9 cellular contexts compared by ENCODE assay signal in the genomic region with DNA sequence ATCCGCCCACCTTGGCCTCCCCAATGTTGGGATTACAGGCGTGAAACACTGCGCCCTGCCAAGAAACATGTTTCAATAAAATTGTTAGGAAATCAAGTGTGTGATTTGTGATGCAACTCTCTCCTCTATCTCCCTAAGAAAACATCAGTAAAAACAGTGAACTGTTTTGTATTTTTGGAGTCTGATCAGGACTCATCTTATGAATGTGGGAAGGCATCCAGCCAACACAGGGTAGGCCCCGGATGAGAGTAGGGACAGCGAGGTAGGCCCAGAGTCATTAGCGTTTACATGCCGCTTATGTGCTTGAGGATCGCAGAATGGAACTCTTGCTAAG. TPM values are rescaled to one million over a fixed set of nuclear protein-coding genes. Genes with fewer than 3 reads are reported as not detected.
DNase-seq lines count a peak whose midpoint lies in the region; ATAC-seq, FAIRE-seq and TF ChIP-seq lines count a peak whose summit lies in the region.
"Had no signal": no experiment of that assay in that cellular context is flagged by ENCODE, and none has a peak within 500 bp of the region (broad histone marks: within the 10 kb centered on the region; RNA-seq: fewer than 3 reads in every experiment).

No MANE protein-coding gene starts in this region.

- H3K36me3 ChIP-seq in GM12878 (ENCODE audit: control insufficient read depth in 2 of 2, insufficient read depth in 2 of 2, low read length in 1 of 2) (peaks cover 0 to 3% of the 10 kb centered on the region in 2 experiments; a peak in 2 of 4 replicates), lower lobe of right lung (peaks cover 15% of the 10 kb centered on the region)

- peak overlapping the region; percentile 96 for H3K9ac ChIP-seq in GM12878 (ENCODE audit: control insufficient read depth, insufficient read depth, low read length)

- CTCF ChIA-PET in GM12878 (lab: Yijun Ruan, JAX), result interaction anchor here (2.3 to 19.0 kb wide), 4 partner anchors 8 to 54 kb away, joined by 9 to 451 read pairs (median 48); partner anchors contain the start of gene WDR82

- H2AFZ ChIP-seq in GM12878 (ENCODE audit: control insufficient read depth, low read depth, low read length), result no peak overlapping the region

- no peaks in the 10 kb centered on the region for H3K9me3 Mint-ChIP-seq in activated T-cell treated with anti-CD3 and anti-CD28 coated beads, Interleukin-2, amount 50 U/mL, for 72 hours
- no peaks in the 10 kb centered on the region for H3K9me3 Mint-ChIP-seq in type B pancreatic cell

- H3K9me3 ChIP-seq in GM12878 (replicated peaks; ENCODE audit: control insufficient read depth, insufficient read depth, low read length), result no peaks in the 10 kb centered on the region
- no peaks in the 10 kb centered on the region for H3K9me3 ChIP-seq in lower lobe of right lung

- H3K27me3 Mint-ChIP-seq in activated T-cell treated with anti-CD3 and anti-CD28 coated beads, Interleukin-2, amount 50 U/mL, for 72 hours (ENCODE audit: low read depth), result no peaks in the 10 kb centered on the region
- no peaks in the 10 kb centered on the region for H3K27me3 Mint-ChIP-seq in type B pancreatic cell

- H4K20me1 ChIP-seq in GM12878 (ENCODE audit: control insufficient read depth, insufficient read depth), result no peaks in the 10 kb centered on the region

- whole genome bisulfite sequencing in GM12878 (ENCODE audit: insufficient coverage, insufficient replicate concordance, low lambda C conversion rate, missing lambda C conversion rate), result 88% methylated on average over 8 of the region's 8 CpGs

- H3K4me1 ChIP-seq in GM12878 (ENCODE audit: control insufficient read depth, insufficient read depth, low read length), result peaks cover 11% of the 10 kb centered on the region
- peaks cover 20% of the 10 kb centered on the region for H3K4me1 ChIP-seq in lower lobe of right lung

- SMC1A ChIA-PET in GM12878 (lab: Charles Lee; ENCODE audit: uncharacterized antibody, unreplicated experiment), result interaction anchor here (1.1 to 1.5 kb wide), 2 partner anchors 9 to 52 kb away, joined by 3 to 5 read pairs; no protein-coding TSS in a partner anchor

- H3K79me2 ChIP-seq in GM12878 (ENCODE audit: control insufficient read depth, insufficient read depth, low read length), result peaks cover 18% of the 10 kb centered on the region

- peak; percentile 33; the same call in 1 of the 2 replicates for TF ChIP-seq POLR2A in GM12878 (IDR thresholded peaks at IDR 0.05; ENCODE audit: low read depth, low read length)

- peak overlapping the region; percentile 92 to 94 for H3K4me3 Mint-ChIP-seq in activated T-cell treated with anti-CD3 and anti-CD28 coated beads, Interleukin-2, amount 50 U/mL, for 72 hours
- peak overlapping the region; percentile 100 for H3K4me3 Mint-ChIP-seq in type B pancreatic cell

- RAD21 ChIA-PET in GM12878 (lab: Charles Lee; ENCODE audit: unreplicated experiment), result interaction anchor here (0.6 to 7.5 kb wide), 6 partner anchors 10 to 64 kb away, joined by 3 to 131 read pairs (median 4); no protein-coding TSS in a partner anchor

- no peak for FAIRE-seq in GM12878 (lab: Jason Lieb, UNC)
- no peak for FAIRE-seq in HTR-8/SVneo (lab: Jason Lieb, UNC)
- FAIRE-seq: G401.6 had no signal

- H3K27me3 ChIP-seq in GM12878 (replicated peaks in 1 of 2; ENCODE audit: control insufficient read depth in 2 of 2, insufficient read depth in 2 of 2, low read length in 1 of 2), result no peaks in the 10 kb centered on the region
- no peaks in the 10 kb centered on the region for H3K27me3 ChIP-seq in lower lobe of right lung (ENCODE audit: low read depth)

- in situ Hi-C loops in GM12878 (cut with MboI), result no loop called here

- intact Hi-C loops in GM12878 (cut with micrococcal nuclease; ENCODE audit: unreplicated experiment) (no loop called here), lower lobe of right lung (cut with DNase I) (no loop called here)

- TF ChIP-seq CTCF in GM12878 (IDR thresholded peaks at IDR 0.05 in 2 of 3, conservative IDR thresholded peaks at IDR 0.05 in 1 of 3; ENCODE audit: control insufficient read depth in 2 of 3, extremely low read depth in 1 of 3, insufficient read depth in 1 of 3, low read depth in 3 of 3, low read length in 3 of 3) (no peak), lower lobe of right lung (IDR thresholded peaks at IDR 0.05) (no peak), type B pancreatic cell (conservative IDR thresholded peaks at IDR 0.05) (no peak)

- TF ChIP-seq RAD21 in GM12878 (IDR thresholded peaks at IDR 0.05; ENCODE audit: insufficient read depth, low read depth, low read length), result no peak

- ATAC-seq in activated T-cell treated with anti-CD3 and anti-CD28 coated beads, Interleukin-2, amount 50 U/mL, for 72 hours (replicated peaks in 1 of 2), result no peak
- no peak for ATAC-seq in GM12878
- ATAC-seq in lower lobe of right lung, result peak in 1 of 2 donors; percentile 1

- DNase-seq in activated T-cell treated with anti-CD3 and anti-CD28 coated beads, Interleukin-2, amount 50 U/mL, for 72 hours, result no peak
- no peak for DNase-seq in activated T-cell treated with anti-CD3 and anti-CD28 coated beads, Interleukin-2, amount 50 U/mL, for 48 hours
- DNase-seq in GM12878 (ENCODE audit: low read depth, low spot score) (no peak), lower lobe of right lung (no peak), type B pancreatic cell (ENCODE audit: extremely low spot score, unreplicated experiment) (no peak), NCI-H146 treated with DMSO at 0.1 percent for 48 hours (lab: John Stamatoyannopoulos, UW; ENCODE audit: unreplicated experiment) (no peak), DMS 273 (lab: John Stamatoyannopoulos, UW; ENCODE audit: unreplicated experiment) (no peak), HTR-8/SVneo (ENCODE audit: insufficient read length, low spot score) (no peak)

- peaks cover 52% of the 10 kb centered on the region for H3K4me1 Mint-ChIP-seq in activated T-cell treated with anti-CD3 and anti-CD28 coated beads, Interleukin-2, amount 50 U/mL, for 72 hours (ENCODE audit: low read depth)
- peaks cover 23% of the 10 kb centered on the region for H3K4me1 Mint-ChIP-seq in type B pancreatic cell (ENCODE audit: unreplicated experiment)

- H3K4me3 ChIP-seq in GM12878 (peak overlapping the region; percentile 65), lower lobe of right lung (peak overlapping the region; percentile 70)

- H3K27ac Mint-ChIP-seq in activated T-cell treated with anti-CD3 and anti-CD28 coated beads, Interleukin-2, amount 50 U/mL, for 72 hours, result peak overlapping the region; percentile 100
- H3K27ac Mint-ChIP-seq in type B pancreatic cell, result peak overlapping the region; percentile 100

- H3K27ac ChIP-seq in GM12878 (ENCODE audit: control insufficient read depth, insufficient read depth) (peak overlapping the region; percentile 99), lower lobe of right lung (peak overlapping the region; percentile 100)

- POLR2A ChIA-PET in GM12878 (lab: Charles Lee), result interaction anchor here (0.6 to 3.7 kb wide), 6 partner anchors 9 to 61 kb away, joined by 3 to 48 read pairs (median 7); partner anchors contain the start of genes TLR9 and WDR82

- H3K4me2 ChIP-seq in GM12878 (ENCODE audit: control insufficient read depth, insufficient read depth), result peak overlapping the region; percentile 87

- no peak for TF ChIP-seq EP300 in GM12878 (IDR thresholded peaks at IDR 0.05; ENCODE audit: borderline replicate concordance in 1 of 2, control insufficient read depth in 1 of 2, low read depth in 2 of 2, low read length in 2 of 2)

- no TSS peak for BruUV-seq in GM12878 (replicated peaks; lab: Mats Ljungman, UMichigan)

- peaks cover 6 to 7% of the 10 kb centered on the region in 2 donors for H3K36me3 Mint-ChIP-seq in activated T-cell treated with anti-CD3 and anti-CD28 coated beads, Interleukin-2, amount 50 U/mL, for 72 hours (ENCODE audit: insufficient read depth in 2 of 2)
- H3K36me3 Mint-ChIP-seq in type B pancreatic cell, result no peaks in the 10 kb centered on the region

RNA-seq across cellular contexts. Expression of gene GLYCTK, which starts 0.9 kb away (rescaled TPM):
- 10 to 100 TPM; 21.5 to 25.4 TPM for total RNA-seq in activated T-cell treated with anti-CD3 and anti-CD28 coated beads, Interleukin-2, amount 50 U/mL, for 72 hours
- total RNA-seq in GM12878 (2013; cell fraction: nucleolus; rRNA removed), result 49.8 and 58.7 TPM in 2 replicates
- total RNA-seq in GM12878 (2014; rRNA removed) (13.7 and 14.9 TPM in 2 replicates), GM12878 (2014; rRNA removed; fragmentation: Illumina TruSeq; extraction: Trizol) (8.5 and 8.8 TPM in 2 replicates), GM12878 (2021) (19.0 and 19.9 TPM in 2 replicates), lower lobe of right lung (9.5 TPM), type B pancreatic cell (ENCODE audit: low replicate concordance) (29.7 and 50.5 TPM in 2 replicates)
- polyA plus RNA-seq in GM12878 (2011; ENCODE audit: low read depth), result 7.2 TPM
- polyA plus RNA-seq in GM12878 (2011; rRNA removed) (6.5 and 13.5 TPM in 2 replicates), GM12878 (2014; fragmentation: Illumina TruSeq; extraction: Trizol) (2.3 and 7.4 TPM in 2 replicates), GM12878 (2014; fragmentation: Nextera tagmentation; extraction: Ambion mirVana) (1 to 10 TPM in 1 of 2 experiments, under 1 TPM in 1; 0.66 to 2.7 TPM), GM12878 (2014; rRNA removed) (22.6 and 26.5 TPM in 2 replicates), GM12878 (2016; fragmentation: Nextera tagmentation; extraction: Ambion mirVana) (10 to 100 TPM; 10.6 to 15.7 TPM)
- 21.6 and 36.9 TPM in 2 replicates for polyA plus RNA-seq in GM12878 (2011; cell fraction: cytosol; rRNA removed)
- 76.2 and 80.1 TPM in 2 replicates for polyA plus RNA-seq in GM12878 (2011; cell fraction: nucleus; rRNA removed)
- polyA plus RNA-seq in GM12878 (2012), result 10.3 and 13.3 TPM in 2 replicates
- polyA minus RNA-seq in GM12878 (2011; rRNA and poly(A)+ RNA removed), result 11.3 and 23.6 TPM in 2 replicates
- polyA minus RNA-seq in GM12878 (2011; cell fraction: cytosol; rRNA and poly(A)+ RNA removed), result 5.3 and 7.6 TPM in 2 replicates
- polyA minus RNA-seq in GM12878 (2011; cell fraction: nucleus; rRNA and poly(A)+ RNA removed), result 19.2 and 41.1 TPM in 2 replicates

RNA-seq across cellular contexts. Expression of gene WDR82, which starts 8.3 kb away (rescaled TPM):
- total RNA-seq in activated T-cell treated with anti-CD3 and anti-CD28 coated beads, Interleukin-2, amount 50 U/mL, for 72 hours, result 100 to 1,000 TPM; 113 to 120 TPM
- 29.7 and 32.2 TPM in 2 replicates for total RNA-seq in GM12878 (2013; cell fraction: nucleolus; rRNA removed)
- total RNA-seq in GM12878 (2014; rRNA removed) (50.0 and 51.1 TPM in 2 replicates), GM12878 (2014; rRNA removed; fragmentation: Illumina TruSeq; extraction: Trizol) (45.1 and 46.4 TPM in 2 replicates), GM12878 (2021) (61.0 and 64.8 TPM in 2 replicates), lower lobe of right lung (60.2 TPM), type B pancreatic cell (ENCODE audit: low replicate concordance) (74.2 and 96.8 TPM in 2 replicates)
- polyA plus RNA-seq in GM12878 (2011; ENCODE audit: low read depth), result 33.3 TPM
- polyA plus RNA-seq in GM12878 (2011; rRNA removed) (81.8 and 82.4 TPM in 2 replicates), GM12878 (2014; fragmentation: Illumina TruSeq; extraction: Trizol) (65.8 and 67.0 TPM in 2 replicates), GM12878 (2014; fragmentation: Nextera tagmentation; extraction: Ambion mirVana) (10 to 100 TPM; 10.4 to 12.5 TPM), GM12878 (2014; rRNA removed) (49.5 and 55.2 TPM in 2 replicates), GM12878 (2016; fragmentation: Nextera tagmentation; extraction: Ambion mirVana) (10 to 100 TPM; 10.1 to 15.8 TPM)
- polyA plus RNA-seq in GM12878 (2011; cell fraction: cytosol; rRNA removed), result 51.8 and 52.6 TPM in 2 replicates
- 14.2 and 20.5 TPM in 2 replicates for polyA plus RNA-seq in GM12878 (2011; cell fraction: nucleus; rRNA removed)
- 35.7 and 40.2 TPM in 2 replicates for polyA plus RNA-seq in GM12878 (2012)
- polyA minus RNA-seq in GM12878 (2011; rRNA and poly(A)+ RNA removed), result 86.3 and 110 TPM in 2 replicates
- polyA minus RNA-seq in GM12878 (2011; cell fraction: cytosol; rRNA and poly(A)+ RNA removed), result 27.0 and 31.9 TPM in 2 replicates
- 12.8 and 23.2 TPM in 2 replicates for polyA minus RNA-seq in GM12878 (2011; cell fraction: nucleus; rRNA and poly(A)+ RNA removed)

RNA-seq across cellular contexts. Expression of gene DNAH1, which starts 29.4 kb away (rescaled TPM):
- 10 to 100 TPM; 31.4 to 32.4 TPM for total RNA-seq in activated T-cell treated with anti-CD3 and anti-CD28 coated beads, Interleukin-2, amount 50 U/mL, for 72 hours
- total RNA-seq in GM12878 (2013; cell fraction: nucleolus; rRNA removed), result 71.1 and 76.2 TPM in 2 replicates
- total RNA-seq in GM12878 (2014; rRNA removed), result 3.3 and 3.4 TPM in 2 replicates
- total RNA-seq in GM12878 (2014; rRNA removed; fragmentation: Illumina TruSeq; extraction: Trizol), result 2.3 TPM in 2 replicates
- total RNA-seq in GM12878 (2021), result 4.4 and 5.7 TPM in 2 replicates
- 3.9 TPM for polyA plus RNA-seq in GM12878 (2011; ENCODE audit: low read depth)
- 1.8 and 3.2 TPM in 2 replicates for polyA plus RNA-seq in GM12878 (2011; rRNA removed)
- 2.9 and 4.0 TPM in 2 replicates for polyA plus RNA-seq in GM12878 (2011; cell fraction: cytosol; rRNA removed)
- 41.3 and 54.3 TPM in 2 replicates for polyA plus RNA-seq in GM12878 (2011; cell fraction: nucleus; rRNA removed)
- 5.3 and 7.2 TPM in 2 replicates for polyA plus RNA-seq in GM12878 (2012)
- 2.3 and 3.7 TPM in 2 replicates for polyA plus RNA-seq in GM12878 (2014; fragmentation: Illumina TruSeq; extraction: Trizol)
- polyA plus RNA-seq in GM12878 (2014; fragmentation: Nextera tagmentation; extraction: Ambion mirVana), result under 1 TPM; 0.31 to 0.33 TPM
- 4.4 and 5.8 TPM in 2 replicates for polyA plus RNA-seq in GM12878 (2014; rRNA removed)
- under 1 TPM; 0.48 to 0.57 TPM for polyA plus RNA-seq in GM12878 (2016; fragmentation: Nextera tagmentation; extraction: Ambion mirVana)
- 11.5 and 14.5 TPM in 2 replicates for polyA minus RNA-seq in GM12878 (2011; rRNA and poly(A)+ RNA removed)
- 1.0 and 1.3 TPM in 2 replicates for polyA minus RNA-seq in GM12878 (2011; cell fraction: cytosol; rRNA and poly(A)+ RNA removed)
- polyA minus RNA-seq in GM12878 (2011; cell fraction: nucleus; rRNA and poly(A)+ RNA removed), result 10.0 and 18.0 TPM in 2 replicates
- total RNA-seq in lower lobe of right lung, result 16.4 TPM
- total RNA-seq in type B pancreatic cell (ENCODE audit: low replicate concordance), result 2.6 and 7.3 TPM in 2 replicates

RNA-seq across cellular contexts. Expression of gene PPM1M, which starts 41.2 kb away (rescaled TPM):
- total RNA-seq in activated T-cell treated with anti-CD3 and anti-CD28 coated beads, Interleukin-2, amount 50 U/mL, for 72 hours, result 100 to 1,000 TPM; 119 to 121 TPM
- total RNA-seq in GM12878 (2013; cell fraction: nucleolus; rRNA removed), result 10.4 and 10.8 TPM in 2 replicates
- total RNA-seq in GM12878 (2014; rRNA removed) (15.7 and 16.3 TPM in 2 replicates), GM12878 (2014; rRNA removed; fragmentation: Illumina TruSeq; extraction: Trizol) (14.1 TPM in 2 replicates), GM12878 (2021) (24.8 and 25.9 TPM in 2 replicates), lower lobe of right lung (53.4 TPM), type B pancreatic cell (ENCODE audit: low replicate concordance) (5.2 and 8.0 TPM in 2 replicates)
- 11.0 TPM for polyA plus RNA-seq in GM12878 (2011; ENCODE audit: low read depth)
- polyA plus RNA-seq in GM12878 (2011; rRNA removed) (19.2 and 21.1 TPM in 2 replicates), GM12878 (2014; fragmentation: Illumina TruSeq; extraction: Trizol) (19.8 and 24.3 TPM in 2 replicates), GM12878 (2014; fragmentation: Nextera tagmentation; extraction: Ambion mirVana) (10 to 100 TPM in 1 of 2 experiments, 1 to 10 TPM in 1; 7.5 to 15.3 TPM), GM12878 (2014; rRNA removed) (23.1 and 24.3 TPM in 2 replicates), GM12878 (2016; fragmentation: Nextera tagmentation; extraction: Ambion mirVana) (1 to 10 TPM; 7.3 to 9.5 TPM)
- polyA plus RNA-seq in GM12878 (2011; cell fraction: cytosol; rRNA removed), result 26.1 and 26.4 TPM in 2 replicates
- polyA plus RNA-seq in GM12878 (2011; cell fraction: nucleus; rRNA removed), result 55.4 and 72.9 TPM in 2 replicates
- polyA plus RNA-seq in GM12878 (2012), result 16.3 and 19.2 TPM in 2 replicates
- polyA minus RNA-seq in GM12878 (2011; rRNA and poly(A)+ RNA removed), result 28.2 and 35.1 TPM in 2 replicates
- polyA minus RNA-seq in GM12878 (2011; cell fraction: cytosol; rRNA and poly(A)+ RNA removed), result 3.9 and 5.3 TPM in 2 replicates
- polyA minus RNA-seq in GM12878 (2011; cell fraction: nucleus; rRNA and poly(A)+ RNA removed), result 11.4 and 12.5 TPM in 2 replicates

RNA-seq across cellular contexts. Expression of gene TWF2, which starts 47.8 kb away (rescaled TPM):
- total RNA-seq in activated T-cell treated with anti-CD3 and anti-CD28 coated beads, Interleukin-2, amount 50 U/mL, for 72 hours, result 100 to 1,000 TPM; 124 to 133 TPM
- 11.4 and 12.4 TPM in 2 replicates for total RNA-seq in GM12878 (2013; cell fraction: nucleolus; rRNA removed)
- 67.7 and 81.3 TPM in 2 replicates for total RNA-seq in GM12878 (2014; rRNA removed)
- total RNA-seq in GM12878 (2014; rRNA removed; fragmentation: Illumina TruSeq; extraction: Trizol), result 34.7 and 37.5 TPM in 2 replicates
- 88.1 and 88.2 TPM in 2 replicates for total RNA-seq in GM12878 (2021)
- polyA plus RNA-seq in GM12878 (2011; ENCODE audit: low read depth), result 26.2 TPM
- 30.3 and 56.6 TPM in 2 replicates for polyA plus RNA-seq in GM12878 (2011; rRNA removed)
- polyA plus RNA-seq in GM12878 (2011; cell fraction: cytosol; rRNA removed), result 115 and 164 TPM in 2 replicates
- 78.7 and 103 TPM in 2 replicates for polyA plus RNA-seq in GM12878 (2011; cell fraction: nucleus; rRNA removed)
- polyA plus RNA-seq in GM12878 (2012), result 46.6 and 50.7 TPM in 2 replicates
- polyA plus RNA-seq in GM12878 (2014; fragmentation: Illumina TruSeq; extraction: Trizol), result 9.8 and 38.5 TPM in 2 replicates
- polyA plus RNA-seq in GM12878 (2014; fragmentation: Nextera tagmentation; extraction: Ambion mirVana), result 1 to 10 TPM in 1 of 2 experiments, under 1 TPM in 1; 0.16 to 3.4 TPM
- 106 and 113 TPM in 2 replicates for polyA plus RNA-seq in GM12878 (2014; rRNA removed)
- 10 to 100 TPM; 80.4 to 90.5 TPM for polyA plus RNA-seq in GM12878 (2016; fragmentation: Nextera tagmentation; extraction: Ambion mirVana)
- 40.5 and 76.6 TPM in 2 replicates for polyA minus RNA-seq in GM12878 (2011; rRNA and poly(A)+ RNA removed)
- polyA minus RNA-seq in GM12878 (2011; cell fraction: cytosol; rRNA and poly(A)+ RNA removed), result 25.4 and 34.2 TPM in 2 replicates
- polyA minus RNA-seq in GM12878 (2011; cell fraction: nucleus; rRNA and poly(A)+ RNA removed), result 11.8 and 16.6 TPM in 2 replicates
- total RNA-seq in lower lobe of right lung, result 62.2 TPM
- total RNA-seq in type B pancreatic cell (ENCODE audit: low replicate concordance), result 33.7 and 39.3 TPM in 2 replicates
